9 cellular contexts compared by ENCODE assay signal in genomic region chr2:158661231-158661630, GRCh38.
"Had no signal": no experiment of that assay in that cellular context is flagged by ENCODE, and none has a peak within 500 bp of the region (broad histone marks: within the 10 kb centered on the region; RNA-seq: fewer than 3 reads in every experiment).

No MANE protein-coding gene starts in this region.

- DNase-seq: GM23248, GOT3, H7, H9, HCEC 1CT, HFFc6 had no signal

- H3K9ac ChIP-seq: GM23248 had no signal

- H3K9me3 ChIP-seq: HAP-1 had no signal

- H3K4me2 ChIP-seq: GM23338 had no signal

- H3K4me1 ChIP-seq: HAP-1 had no signal

- H3K27ac ChIP-seq: GM23248 had no signal

- ATAC-seq: GM23338, HCT116 had no signal

- H3K4me3 ChIP-seq: GM23248, GM23338, HAP-1 had no signal

- H2AFZ ChIP-seq: GM23248, GM23338 had no signal
